Comparison of ENCODE assay signal across 30 cellular contexts in genomic region chr5:167821669-167822068, GRCh38.
"Had no signal": no experiment of that assay in that cellular context is flagged by ENCODE, and none has a peak within 500 bp of the region (broad histone marks: within the 10 kb centered on the region; RNA-seq: fewer than 3 reads in every experiment).

No MANE protein-coding gene starts in this region.

- H3K4me1 ChIP-seq: lower lobe of right lung, parathyroid adenoma, right lobe of liver, stomach, uterus had no signal

- H3K4me3 Mint-ChIP-seq: activated CD4-positive, alpha-beta T cell treated with anti-CD3 and anti-CD28 coated beads, Interleukin-2, amount 10 ng/mL, durations not matched to agents 7 days and 5 days; activated CD8-positive, alpha-beta memory T cell treated with anti-CD3 and anti-CD28 coated beads, Interleukin-2, amount 10 ng/mL, durations not matched to agents 7 days and 5 days; activated CD8-positive, alpha-beta T cell treated with anti-CD3 and anti-CD28 coated beads for 36 hours; activated naive CD8-positive, alpha-beta T cell treated with anti-CD3 and anti-CD28 coated beads, Interleukin-2, amount 50 U/mL, for 24 hours; activated T-helper 1 cell treated with anti-CD3 and anti-CD28 coated beads, Interleukin-12 subunit alpha, Interleukin-12 subunit beta, Interleukin-2, Interleukin-4 antibody, amounts not matched to agents 30 ng/mL and 10 ng/mL and 1 ng/mL, durations not matched to agents 14 hours and 24 hours and 36 hours; effector memory CD8-positive, alpha-beta T cell; mesothelial cell of epicardium; naive thymus-derived CD8-positive, alpha-beta T cell; stimulated activated memory B cell treated with anti-CD40 and anti-IgM and Interleukin-4, amounts not matched to agents 10 μg/mL and 1 μg/mL and 100 μg/mL, for 72 hours; T-cell; T-helper 2 cell treated with Interferon-gamma antibody and Interleukin-4, amounts not matched to agents 5 μg/mL and 100 μg/mL, for 36 hours had no signal

- H3K36me3 Mint-ChIP-seq: activated CD8-positive, alpha-beta memory T cell treated with anti-CD3 and anti-CD28 coated beads, Interleukin-2, amount 10 ng/mL, durations not matched to agents 7 days and 5 days; mesothelial cell of epicardium; naive thymus-derived CD8-positive, alpha-beta T cell; stimulated activated memory B cell treated with anti-CD40 and anti-IgM and Interleukin-4, amounts not matched to agents 10 μg/mL and 1 μg/mL and 100 μg/mL, for 72 hours; T-cell had no signal

- DNase-seq: activated CD4-positive, alpha-beta T cell treated with anti-CD3 and anti-CD28 coated beads, Interleukin-2, amount 10 ng/mL, durations not matched to agents 7 days and 5 days; activated CD8-positive, alpha-beta memory T cell treated with anti-CD3 and anti-CD28 coated beads, Interleukin-2, amount 10 ng/mL, durations not matched to agents 7 days and 5 days; activated CD8-positive, alpha-beta T cell treated with anti-CD3 and anti-CD28 coated beads for 36 hours; activated gamma-delta T cell; activated naive CD4-positive, alpha-beta T cell treated with anti-CD3 and anti-CD28 coated beads, Interleukin-2, amount 50 U/mL, for 16 hours; activated naive CD8-positive, alpha-beta T cell treated with anti-CD3 and anti-CD28 coated beads, Interleukin-2, amount 50 U/mL, for 24 hours; brain microvascular endothelial cell; central memory CD4-positive, alpha-beta T cell; dorsolateral prefrontal cortex; effector memory CD8-positive, alpha-beta T cell; kidney; lower lobe of right lung; naive thymus-derived CD8-positive, alpha-beta T cell; right lobe of liver; stimulated activated CD4-positive, alpha-beta T cell treated with anti-CD3 and anti-CD28 coated beads, Interleukin-15, amount 100 ng/mL, for 24 hours; stomach; T-cell; trophoblast cell; uterus had no signal

- H3K36me3 ChIP-seq: brain microvascular endothelial cell, lower lobe of right lung, neutrophil, right lobe of liver, stomach, uterus had no signal

- FAIRE-seq: colon, kidney had no signal

- H3K4me3 ChIP-seq: dorsolateral prefrontal cortex, lower lobe of right lung, right lobe of liver, smooth muscle cell, stomach, uterus had no signal

- H3K79me2 ChIP-seq: parathyroid adenoma had no signal

- H3K27me3 ChIP-seq: brain microvascular endothelial cell, dorsolateral prefrontal cortex, neutrophil, right lobe of liver, uterus had no signal

- H2AFZ ChIP-seq: parathyroid adenoma had no signal

- H3K4me1 Mint-ChIP-seq: activated CD4-positive, alpha-beta T cell treated with anti-CD3 and anti-CD28 coated beads, Interleukin-2, amount 10 ng/mL, durations not matched to agents 7 days and 5 days; activated CD8-positive, alpha-beta memory T cell treated with anti-CD3 and anti-CD28 coated beads, Interleukin-2, amount 10 ng/mL, durations not matched to agents 7 days and 5 days; activated naive CD8-positive, alpha-beta T cell treated with anti-CD3 and anti-CD28 coated beads, Interleukin-2, amount 50 U/mL, for 24 hours; naive thymus-derived CD8-positive, alpha-beta T cell; stimulated activated memory B cell treated with anti-CD40 and anti-IgM and Interleukin-4, amounts not matched to agents 10 μg/mL and 1 μg/mL and 100 μg/mL, for 72 hours; T-cell had no signal

- H3K27ac ChIP-seq: brain microvascular endothelial cell, dorsolateral prefrontal cortex, lower lobe of right lung, neutrophil, parathyroid adenoma, right lobe of liver, stomach, uterus, VCaP had no signal

- H3K27ac Mint-ChIP-seq: activated CD4-positive, alpha-beta T cell treated with anti-CD3 and anti-CD28 coated beads, Interleukin-2, amount 10 ng/mL, durations not matched to agents 7 days and 5 days; activated CD8-positive, alpha-beta memory T cell treated with anti-CD3 and anti-CD28 coated beads, Interleukin-2, amount 10 ng/mL, durations not matched to agents 7 days and 5 days; activated CD8-positive, alpha-beta T cell treated with anti-CD3 and anti-CD28 coated beads for 36 hours; activated naive CD8-positive, alpha-beta T cell treated with anti-CD3 and anti-CD28 coated beads, Interleukin-2, amount 50 U/mL, for 24 hours; activated T-helper 1 cell treated with anti-CD3 and anti-CD28 coated beads, Interleukin-12 subunit alpha, Interleukin-12 subunit beta, Interleukin-2, Interleukin-4 antibody, amounts not matched to agents 30 ng/mL and 10 ng/mL and 1 ng/mL, durations not matched to agents 14 hours and 24 hours and 36 hours; effector memory CD8-positive, alpha-beta T cell; mesothelial cell of epicardium; naive thymus-derived CD8-positive, alpha-beta T cell; stimulated activated memory B cell treated with anti-CD40 and anti-IgM and Interleukin-4, amounts not matched to agents 10 μg/mL and 1 μg/mL and 100 μg/mL, for 72 hours; T-cell; T-helper 2 cell treated with Interferon-gamma antibody and Interleukin-4, amounts not matched to agents 5 μg/mL and 100 μg/mL, for 36 hours had no signal

- H3K9me3 ChIP-seq: lower lobe of right lung, neutrophil, right lobe of liver, stomach, uterus had no signal

- H3K9ac ChIP-seq: parathyroid adenoma had no signal

- H3K27me3 Mint-ChIP-seq: activated CD4-positive, alpha-beta T cell treated with anti-CD3 and anti-CD28 coated beads, Interleukin-2, amount 10 ng/mL, durations not matched to agents 7 days and 5 days; activated CD8-positive, alpha-beta memory T cell treated with anti-CD3 and anti-CD28 coated beads, Interleukin-2, amount 10 ng/mL, durations not matched to agents 7 days and 5 days; activated CD8-positive, alpha-beta T cell treated with anti-CD3 and anti-CD28 coated beads for 36 hours; activated naive CD8-positive, alpha-beta T cell treated with anti-CD3 and anti-CD28 coated beads, Interleukin-2, amount 50 U/mL, for 24 hours; effector memory CD8-positive, alpha-beta T cell; stimulated activated memory B cell treated with anti-CD40 and anti-IgM and Interleukin-4, amounts not matched to agents 10 μg/mL and 1 μg/mL and 100 μg/mL, for 72 hours; T-cell had no signal

- H3K9me3 Mint-ChIP-seq: activated CD4-positive, alpha-beta T cell treated with anti-CD3 and anti-CD28 coated beads, Interleukin-2, amount 10 ng/mL, durations not matched to agents 7 days and 5 days; activated CD8-positive, alpha-beta T cell treated with anti-CD3 and anti-CD28 coated beads for 36 hours; activated T-helper 1 cell treated with anti-CD3 and anti-CD28 coated beads, Interleukin-12 subunit alpha, Interleukin-12 subunit beta, Interleukin-2, Interleukin-4 antibody, amounts not matched to agents 30 ng/mL and 10 ng/mL and 1 ng/mL, durations not matched to agents 14 hours and 24 hours and 36 hours; mesothelial cell of epicardium; stimulated activated memory B cell treated with anti-CD40 and anti-IgM and Interleukin-4, amounts not matched to agents 10 μg/mL and 1 μg/mL and 100 μg/mL, for 72 hours; T-helper 2 cell treated with Interferon-gamma antibody and Interleukin-4, amounts not matched to agents 5 μg/mL and 100 μg/mL, for 36 hours had no signal

- ATAC-seq: activated CD4-positive, CD25-positive, alpha-beta regulatory T cell treated with anti-CD3 and anti-CD28 coated beads, Interleukin-2, amount 50 U/mL, for 24 hours; activated CD8-positive, alpha-beta memory T cell treated with anti-CD3 and anti-CD28 coated beads, Interleukin-2, amount 10 ng/mL, durations not matched to agents 7 days and 5 days; activated CD8-positive, alpha-beta T cell treated with anti-CD3 and anti-CD28 coated beads for 36 hours; activated naive CD8-positive, alpha-beta T cell treated with anti-CD3 and anti-CD28 coated beads, Interleukin-2, amount 50 U/mL, for 24 hours; effector memory CD8-positive, alpha-beta T cell; left lobe of liver; lower lobe of right lung; naive thymus-derived CD8-positive, alpha-beta T cell; right lobe of liver; stimulated activated memory B cell treated with anti-CD40 and anti-IgM and Interleukin-4, amounts not matched to agents 10 μg/mL and 1 μg/mL and 100 μg/mL, for 72 hours; T-cell had no signal
